ENCODE assay signal across 1 cellular context in genomic region chr13:25384747-25385270, GRCh38.
TF ChIP-seq lines count a peak whose summit lies in the region.

No MANE protein-coding gene starts in this region.

TF ChIP-seq in H1, 55 proteins besides CTCF, POLR2A, EP300 and RAD21:
- TF ChIP-seq SIRT6 (IDR thresholded peaks at IDR 0.05; ENCODE audit: low read length), result no peak
- peak; percentile 45 for TF ChIP-seq CEBPB (IDR thresholded peaks at IDR 0.05; ENCODE audit: low read depth, low read length)
